9 cellular contexts compared by ENCODE assay signal in genomic region chr15:39472661-39473657, GRCh38.
DNase-seq lines count a peak whose midpoint lies in the region.
"Had no signal": no experiment of that assay in that cellular context is flagged by ENCODE, and none has a peak within 500 bp of the region (broad histone marks: within the 10 kb centered on the region; RNA-seq: fewer than 3 reads in every experiment).

No MANE protein-coding gene starts in this region.

- intact Hi-C loops in head of caudate nucleus (cut with DNase I): no loop called here

- peak; percentile 99 for DNase-seq in GM04504 (ENCODE audit: low read depth)
- DNase-seq in cerebellum (ENCODE audit: low spot score): peak; percentile 12
- DNase-seq in left kidney (ENCODE audit: low read depth, low spot score): peak; percentile 88
- DNase-seq in smooth muscle cell of the brain vasculature (ENCODE audit: low read depth, low spot score): peak; percentile 57
- DNase-seq in activated CD4-positive, alpha-beta T cell treated with anti-CD3 and anti-CD28 coated beads for 4 hours: no peak
- no peak for DNase-seq in head of caudate nucleus
- no peak for DNase-seq in stimulated activated CD4-positive, alpha-beta T cell treated with anti-CD3 and anti-CD28 coated beads, Interleukin-15, amount 100 ng/mL, for 24 hours
- no peak for DNase-seq in NCI-H1092 treated with DMSO at 0.1 percent for 48 hours (lab: John Stamatoyannopoulos, UW)
- DNase-seq: stimulated activated CD4-positive, alpha-beta T cell treated with anti-CD3 and anti-CD28 coated beads, Interleukin-4, amount 100 ng/mL, for 1 hour had no signal

Comparison
In these comparisons a context has a peak if more than half of its experiments do, and no peak if none do; other contexts are left out.
1. DNase-seq: peak in GM04504 (single experiment), cerebellum (single experiment), left kidney (single experiment) and smooth muscle cell of the brain vasculature (single experiment); none in activated CD4-positive, alpha-beta T cell treated with anti-CD3 and anti-CD28 coated beads for 4 hours (0 of 2), head of caudate nucleus (0 of 42), stimulated activated CD4-positive, alpha-beta T cell treated with anti-CD3 and anti-CD28 coated beads, Interleukin-15, amount 100 ng/mL, for 24 hours (single experiment) and NCI-H1092 treated with DMSO at 0.1 percent for 48 hours (single experiment).